ENCODE assay signal across 8 cellular contexts in the genomic region with DNA sequence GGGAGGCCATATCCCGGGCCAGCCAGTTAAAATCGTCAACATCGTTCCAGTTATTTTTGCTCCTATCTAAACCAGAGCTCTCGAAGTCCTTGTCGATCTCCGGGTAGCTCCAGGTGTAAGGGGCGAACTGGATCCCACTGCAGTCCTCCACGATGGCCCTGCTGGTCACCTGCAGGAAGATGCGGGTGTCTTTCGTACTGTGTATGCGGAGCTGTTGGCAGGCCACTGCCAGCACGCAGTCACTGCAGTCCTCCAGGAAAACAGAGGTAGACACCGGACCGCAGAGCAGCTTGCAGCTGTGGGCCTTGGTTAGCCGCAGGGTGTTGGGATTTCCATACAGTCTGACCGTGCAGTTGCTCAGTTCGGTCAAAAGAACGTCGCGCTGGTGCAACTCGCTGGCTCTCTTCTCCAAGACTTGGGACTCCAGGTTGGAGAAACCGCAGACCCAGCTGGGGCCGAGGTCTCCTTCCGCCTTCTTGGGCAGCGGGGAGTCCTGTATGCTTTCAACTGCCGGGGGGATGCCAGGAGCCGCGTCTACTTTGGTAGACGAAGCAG. TPM values are rescaled to one million over a fixed set of nuclear protein-coding genes. Genes with fewer than 3 reads are reported as not detected.
DNase-seq lines count a peak whose midpoint lies in the region; ATAC-seq and TF ChIP-seq lines count a peak whose summit lies in the region.

No MANE protein-coding gene starts in this region.

- no peaks in the 10 kb centered on the region for H3K9me2 ChIP-seq in PC-9 (ENCODE audit: insufficient read depth)

- H3K9me3 ChIP-seq in PC-9 (ENCODE audit: insufficient read depth, low read depth): no peaks in the 10 kb centered on the region

- no peak for ATAC-seq in HG03175 (IDR thresholded peaks at IDR 0.05; ENCODE audit: unreplicated experiment)

- peaks cover 13% of the 10 kb centered on the region; the same call in 1 of the 2 replicates for H4K20me1 ChIP-seq in PC-9 (ENCODE audit: insufficient read depth)

- no peak overlapping the region for H3K27ac ChIP-seq in PC-9

- H3K4me1 Mint-ChIP-seq in MCF 10A (ENCODE audit: insufficient read depth, unreplicated experiment): peaks cover 24% of the 10 kb centered on the region

- no peaks in the 10 kb centered on the region for H3K9me3 Mint-ChIP-seq in MCF 10A (ENCODE audit: unreplicated experiment)

- H2AFZ ChIP-seq in PC-9: peak overlapping the region; percentile 98

- H3K27me3 ChIP-seq in PC-9 (ENCODE audit: insufficient read depth, low read depth): no peaks in the 10 kb centered on the region

- peaks cover 19% of the 10 kb centered on the region for H3K4me1 ChIP-seq in PC-9 (replicated peaks; ENCODE audit: insufficient read depth)

- DNase-seq in stimulated activated CD4-positive, alpha-beta T cell treated with anti-CD3 and anti-CD28 coated beads, Interleukin-12 subunit alpha, Interleukin-12 subunit beta, amount 100 ng/mL, for 48 hours (ENCODE audit: low read depth in 2 of 3, low spot score in 1 of 3): peak in 2 of 3 donors; percentile 21 to 25
- no peak for DNase-seq in stimulated activated CD4-positive, alpha-beta T cell treated with anti-CD3 and anti-CD28 coated beads, Interleukin-12 subunit alpha, Interleukin-12 subunit beta, amount 100 ng/mL, for 4 hours
- DNase-seq in PC-9 (peak in 1 of 2 experiments; percentile 10), MCF 10A (ENCODE audit: unreplicated experiment) (no peak), kidney tubule cell (ENCODE audit: low spot score) (peak; percentile 36), NCI-H510A treated with DMSO at 0.1 percent for 48 hours (lab: John Stamatoyannopoulos, UW) (no peak)
- peak; percentile 51 for DNase-seq in stimulated activated CD8-positive, alpha-beta memory T cell treated with anti-CD3 and anti-CD28 coated beads, Interleukin-4, amount 100 ng/mL, for 48 hours

- BruUV-seq in PC-9 (replicated peaks; lab: Mats Ljungman, UMichigan): no TSS peak
- BruUV-seq in MCF 10A (replicated peaks; lab: Mats Ljungman, UMichigan): no TSS peak

- CTCF ChIA-PET in PC-9 (lab: Charles Lee): no interaction called here
- CTCF ChIA-PET in MCF 10A (lab: Yijun Ruan, JAX): interaction anchor here (0.6 to 2.3 kb wide), 6 partner anchors 19 to 724 kb away, joined by 3 to 8 read pairs (median 4); no protein-coding TSS in a partner anchor

- no peaks in the 10 kb centered on the region for H3K27me3 Mint-ChIP-seq in MCF 10A (ENCODE audit: insufficient read depth, unreplicated experiment)

- peaks cover 3% of the 10 kb centered on the region; the same call in 1 of the 2 replicates for H3K36me3 ChIP-seq in PC-9 (ENCODE audit: low read depth)

- H3K4me3 ChIP-seq in PC-9: peak overlapping the region; percentile 78

- H3K4me3 Mint-ChIP-seq in MCF 10A (ENCODE audit: unreplicated experiment): peak overlapping the region; percentile 83

- TF ChIP-seq CTCF in PC-9 (conservative IDR thresholded peaks at IDR 0.05): no peak
- no peak for TF ChIP-seq CTCF in MCF 10A (IDR thresholded peaks at IDR 0.05; ENCODE audit: unreplicated experiment)

- intact Hi-C loops in PC-9 (cut with micrococcal nuclease; ENCODE audit: unreplicated experiment): no loop called here
- intact Hi-C loops in MCF 10A (cut with micrococcal nuclease): no loop called here

- H3K79me2 ChIP-seq in PC-9 (ENCODE audit: low read depth): peaks cover 21% of the 10 kb centered on the region

- POLR2A ChIA-PET in PC-9 (lab: Charles Lee; ENCODE audit: unreplicated experiment) (interaction anchor here (0.6 to 1.9 kb wide), 7 partner anchors 37 to 405 kb away, joined by 3 to 50 read pairs (median 8); a partner anchor contains a TSS), MCF 10A (lab: Yijun Ruan, JAX) (interaction anchor here (0.7 to 9.1 kb wide), 24 partner anchors 10 to 831 kb away, joined by 3 to 328 read pairs (median 5); a partner anchor contains a TSS)

- H3K36me3 Mint-ChIP-seq in MCF 10A (ENCODE audit: insufficient read depth, unreplicated experiment): peaks cover 10% of the 10 kb centered on the region

- peak overlapping the region; percentile 93 for H3K27ac Mint-ChIP-seq in MCF 10A (ENCODE audit: low read depth, unreplicated experiment)

- H3K4me2 ChIP-seq in PC-9: peak overlapping the region; percentile 97

- peaks cover 15% of the 10 kb centered on the region; the same call in 1 of the 2 replicates for H3F3A ChIP-seq in PC-9 (ENCODE audit: insufficient read depth, low read depth)

RNA-seq across cellular contexts. Expression of a gene that starts 0.7 kb away (rescaled TPM):
- 12.3 and 15.1 TPM in 2 replicates for total RNA-seq in PC-9 (2021)
- total RNA-seq in MCF 10A (2022): 13.7 and 19.4 TPM in 2 replicates

RNA-seq across cellular contexts. Expression of a gene that starts 22.8 kb away (rescaled TPM):
- total RNA-seq in PC-9 (2021): not detected in 2 replicates
- not detected in 2 replicates for total RNA-seq in MCF 10A (2022)

RNA-seq across cellular contexts. Expression of a gene that starts 36.7 kb away (rescaled TPM):
- 8.5 and 12.9 TPM in 2 replicates for total RNA-seq in PC-9 (2021)
- 8.4 and 9.8 TPM in 2 replicates for total RNA-seq in MCF 10A (2022)

Comparison
In these comparisons a context has a peak if more than half of its experiments do, and no peak if none do; other contexts are left out.
1. DNase-seq: peak in stimulated activated CD4-positive, alpha-beta T cell treated with anti-CD3 and anti-CD28 coated beads, Interleukin-12 subunit alpha, Interleukin-12 subunit beta, amount 100 ng/mL, for 48 hours (2 of 3), kidney tubule cell (single experiment) and stimulated activated CD8-positive, alpha-beta memory T cell treated with anti-CD3 and anti-CD28 coated beads, Interleukin-4, amount 100 ng/mL, for 48 hours (single experiment); none in stimulated activated CD4-positive, alpha-beta T cell treated with anti-CD3 and anti-CD28 coated beads, Interleukin-12 subunit alpha, Interleukin-12 subunit beta, amount 100 ng/mL, for 4 hours (single experiment), MCF 10A (single experiment) and NCI-H510A treated with DMSO at 0.1 percent for 48 hours (single experiment).